Comparison of ENCODE assay signal across 29 cellular contexts in the genomic region with DNA sequence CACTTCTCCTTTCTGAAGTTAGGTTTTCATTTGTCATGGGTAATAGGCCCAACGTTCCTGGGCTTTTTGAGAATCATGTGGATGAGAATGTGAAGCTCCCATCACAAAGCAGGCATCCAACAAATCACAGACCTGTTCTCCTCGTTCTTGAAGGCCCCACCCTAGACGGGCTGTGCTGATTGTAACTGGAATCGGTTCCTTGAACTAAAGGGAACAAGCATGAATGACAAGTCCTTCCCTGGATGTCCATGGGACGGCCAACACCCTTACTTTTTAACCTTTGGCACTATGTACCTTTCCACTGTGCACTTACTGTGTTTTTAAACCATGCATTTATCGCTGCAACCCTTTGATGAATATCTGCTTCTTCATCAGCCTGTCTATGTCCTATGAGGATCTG.
"Had no signal": no experiment of that assay in that cellular context is flagged by ENCODE, and none has a peak within 500 bp of the region (broad histone marks: within the 10 kb centered on the region; RNA-seq: fewer than 3 reads in every experiment).

No MANE protein-coding gene starts in this region.

- H3K4me3 ChIP-seq: ascending aorta, breast epithelium, cardiac muscle cell, coronary artery, dorsolateral prefrontal cortex, esophagus muscularis mucosa, gastrocnemius medialis had no signal

- H3K27ac ChIP-seq: ascending aorta, breast epithelium, cardiac muscle cell, coronary artery, dorsolateral prefrontal cortex, esophagus muscularis mucosa, foreskin keratinocyte, gastrocnemius medialis had no signal

- H3K9me3 ChIP-seq: ascending aorta, breast epithelium, esophagus muscularis mucosa, gastrocnemius medialis had no signal

- ATAC-seq: activated CD4-positive, alpha-beta T cell treated with anti-CD3 and anti-CD28 coated beads for 36 hours; activated CD8-positive, alpha-beta memory T cell treated with anti-CD3 and anti-CD28 coated beads, Interleukin-2, amount 10 ng/mL, durations not matched to agents 7 days and 5 days; activated CD8-positive, alpha-beta T cell treated with anti-CD3 and anti-CD28 coated beads, Interleukin-2, amount 10 ng/mL, durations not matched to agents 7 days and 5 days; activated naive CD4-positive, alpha-beta T cell treated with anti-CD3 and anti-CD28 coated beads, Interleukin-2, amount 50 U/mL, for 72 hours; effector memory CD8-positive, alpha-beta T cell; foreskin keratinocyte; gastrocnemius medialis had no signal

- DNase-seq: activated CD4-positive, alpha-beta memory T cell treated with anti-CD3 and anti-CD28 coated beads for 36 hours; activated CD4-positive, alpha-beta T cell treated with anti-CD3 and anti-CD28 coated beads for 36 hours; activated CD4-positive, alpha-beta T cell treated with anti-CD3 and anti-CD28 coated beads, Interleukin-2, amount 10 ng/mL, durations not matched to agents 24 days and 14 days; activated CD4-positive, CD25-positive, alpha-beta regulatory T cell; activated CD4-positive, CD25-positive, alpha-beta regulatory T cell treated with anti-CD3 and anti-CD28 coated beads, Interleukin-2, amount 50 U/mL, for 72 hours; activated CD8-positive, alpha-beta memory T cell treated with anti-CD3 and anti-CD28 coated beads, Interleukin-2, amount 10 ng/mL, durations not matched to agents 7 days and 5 days; activated CD8-positive, alpha-beta memory T cell treated with anti-CD3 and anti-CD28 coated beads, Interleukin-2, amount 50 U/mL, for 4 hours; activated CD8-positive, alpha-beta T cell treated with anti-CD3 and anti-CD28 coated beads, Interleukin-2, amount 10 ng/mL, durations not matched to agents 7 days and 5 days; activated effector memory CD4-positive, alpha-beta T cell treated with anti-CD3 and anti-CD28 coated beads, Interleukin-2, amount 50 U/mL, for 16 hours; activated naive CD4-positive, alpha-beta T cell; activated naive CD4-positive, alpha-beta T cell treated with anti-CD3 and anti-CD28 coated beads, Interleukin-2, amount 10 ng/mL, durations not matched to agents 7 days and 5 days; activated naive CD8-positive, alpha-beta T cell treated with anti-CD3 and anti-CD28 coated beads, Interleukin-2, amount 10 ng/mL, durations not matched to agents 7 days and 5 days; activated T-cell treated with anti-CD3 and anti-CD28 coated beads, Interleukin-2, amount 50 U/mL, for 1 hour; activated T-cell treated with anti-CD3 and anti-CD28 coated beads, Interleukin-2, amount 50 U/mL, for 48 hours; central memory CD4-positive, alpha-beta T cell; cerebellar nuclear complex; dorsolateral prefrontal cortex; effector memory CD8-positive, alpha-beta T cell; erythroblast; foreskin keratinocyte; gastrocnemius medialis; glutamatergic neuron; T-helper 2 cell had no signal

- H3K27me3 ChIP-seq: ascending aorta, breast epithelium, cardiac muscle cell, dorsolateral prefrontal cortex, esophagus muscularis mucosa, foreskin keratinocyte, gastrocnemius medialis had no signal

- H3K4me1 ChIP-seq: ascending aorta, breast epithelium, foreskin keratinocyte had no signal

- H3K36me3 ChIP-seq: ascending aorta, breast epithelium, cardiac muscle cell, esophagus muscularis mucosa, gastrocnemius medialis had no signal
